Comparison of ENCODE assay signal across 8 cellular contexts in the genomic region with DNA sequence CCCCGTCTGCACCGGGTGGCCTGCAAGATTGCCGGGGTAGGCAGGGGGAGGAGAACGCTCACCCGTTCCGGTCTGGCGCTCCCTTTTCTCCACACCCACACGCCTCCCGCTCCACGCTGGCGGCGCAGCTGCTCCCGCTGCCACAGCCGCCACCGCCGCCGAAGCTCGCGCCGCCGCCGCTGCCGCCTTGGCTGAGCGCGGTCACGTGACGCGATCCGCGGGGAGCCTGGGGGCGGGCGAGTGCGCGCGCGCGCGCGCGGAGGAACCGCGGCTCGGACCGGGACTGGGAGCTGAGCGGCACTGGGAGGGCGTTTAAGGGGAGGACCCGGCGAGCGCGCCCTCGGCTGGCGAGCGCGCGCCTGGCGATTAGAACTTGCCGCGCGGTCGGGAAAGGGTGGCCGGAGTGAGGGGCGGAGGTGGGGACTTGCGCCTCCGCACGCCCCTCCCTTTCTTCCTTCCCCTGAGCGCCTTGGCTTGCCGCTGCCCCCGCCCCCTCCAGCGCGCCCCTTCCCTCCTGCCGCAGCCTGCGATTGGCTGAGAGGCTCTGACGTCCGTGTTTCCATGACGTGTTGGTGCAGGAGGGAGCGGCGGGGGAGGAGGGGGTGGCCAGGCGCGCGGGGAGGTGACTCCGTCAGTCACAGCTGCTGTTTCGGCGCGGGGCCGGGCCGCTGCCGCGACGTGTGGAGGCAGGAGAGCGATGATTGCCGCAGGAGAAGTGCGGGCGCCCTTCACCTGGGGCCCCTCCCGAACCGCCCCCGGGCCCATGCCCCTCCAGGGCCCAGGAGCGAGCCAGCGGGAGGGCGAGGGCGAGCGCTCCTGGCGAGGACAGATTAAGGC. TPM values are rescaled to one million over a fixed set of nuclear protein-coding genes. Genes with fewer than 3 reads are reported as not detected.
A peak's percentile ranks its signal among the peaks of the same experiment; 100 is the strongest.
DNase-seq lines count a peak whose midpoint lies in the region; ATAC-seq and TF ChIP-seq lines count a peak whose summit lies in the region.

No MANE protein-coding gene starts in this region.

- ATAC-seq in HG02610 (IDR thresholded peaks at IDR 0.05; ENCODE audit: unreplicated experiment), result peak; percentile 74
- ATAC-seq in activated naive CD4-positive, alpha-beta T cell treated with anti-CD3 and anti-CD28 coated beads, Interleukin-2, amount 50 U/mL, for 72 hours, result peak; percentile 79 to 82

- peaks cover 3 to 8% of the 10 kb centered on the region in 2 donors for H3K9me3 Mint-ChIP-seq in activated naive CD4-positive, alpha-beta T cell treated with anti-CD3 and anti-CD28 coated beads, Interleukin-2, amount 50 U/mL, for 72 hours

- no peaks in the 10 kb centered on the region for H3K36me3 ChIP-seq in SK-N-SH (replicated peaks in 1 of 2; ENCODE audit: control insufficient read depth in 1 of 2, insufficient read depth in 2 of 2, low read length in 1 of 2)

- CTCF ChIA-PET in GM10248 (lab: Yijun Ruan, JAX) (interaction anchor here (0.8 to 1.6 kb wide), 11 partner anchors 9 to 185 kb away, joined by 3 to 7 read pairs (median 3); a partner anchor contains a TSS), SK-N-SH (lab: Yijun Ruan, JAX) (interaction anchor here (1.2 to 1.6 kb wide), 4 partner anchors 12 to 91 kb away, joined by 3 to 5 read pairs (median 4); no protein-coding TSS in a partner anchor)

- H3K9me2 ChIP-seq in SK-N-SH, result no peaks in the 10 kb centered on the region

- no peaks in the 10 kb centered on the region for H3K9me3 ChIP-seq in SK-N-SH

- H3K9ac ChIP-seq in SK-N-SH, result peak overlapping the region; percentile 74

- peaks cover 12% of the 10 kb centered on the region; the same call in 1 of the 2 replicates for H4K20me1 ChIP-seq in SK-N-SH (ENCODE audit: insufficient read depth)

- WGBS in SK-N-SH (ENCODE audit: low lambda C conversion rate), result 1% methylated on average over 14 of the region's 102 CpGs

- peaks cover 6 to 7% of the 10 kb centered on the region in 2 donors for H3K36me3 Mint-ChIP-seq in activated naive CD4-positive, alpha-beta T cell treated with anti-CD3 and anti-CD28 coated beads, Interleukin-2, amount 50 U/mL, for 72 hours

- H3K4me1 ChIP-seq in SK-N-SH (ENCODE audit: control insufficient read depth in 1 of 2, insufficient read depth in 2 of 2, low read depth in 1 of 2, low read length in 1 of 2), result peaks cover 0 to 2% of the 10 kb centered on the region in 2 experiments; a peak in 3 of 4 replicates

- H3F3A ChIP-seq in SK-N-SH (replicated peaks; ENCODE audit: insufficient read depth), result peaks cover 16% of the 10 kb centered on the region

- H3K79me2 ChIP-seq in SK-N-SH (ENCODE audit: insufficient read depth), result peaks cover 38% of the 10 kb centered on the region

- peak overlapping the region; percentile 87 to 96 for H3K27ac Mint-ChIP-seq in activated naive CD4-positive, alpha-beta T cell treated with anti-CD3 and anti-CD28 coated beads, Interleukin-2, amount 50 U/mL, for 72 hours

- H3K27ac ChIP-seq in SK-N-SH (ENCODE audit: low read depth in 2 of 2, low read length in 1 of 2) (peak overlapping the region; percentile 85 to 96), temporal lobe (ENCODE audit: low read depth, low read length) (peak overlapping the region; percentile 95)

- H3K4me2 ChIP-seq in SK-N-SH, result peak overlapping the region; percentile 82

- POLR2A ChIA-PET in GM10248 (lab: Yijun Ruan, JAX) (interaction anchor here (0.6 to 2.3 kb wide), 7 partner anchors 10 to 240 kb away, joined by 3 to 8 read pairs (median 3); no protein-coding TSS in a partner anchor), SK-N-SH (lab: Yijun Ruan, JAX) (interaction anchor here (0.7 to 1.5 kb wide), 5 partner anchors 12 to 1870 kb away, joined by 3 to 6 read pairs (median 3); no protein-coding TSS in a partner anchor)

- DNase-seq in GM10248 (ENCODE audit: extremely low spot score), result peak; percentile 96
- peak; percentile 93 for DNase-seq in NCI-H1092 (lab: John Stamatoyannopoulos, UW)
- peak; percentile 97 for DNase-seq in SK-N-SH
- peak; percentile 90 to 97 for DNase-seq in activated naive CD4-positive, alpha-beta T cell treated with anti-CD3 and anti-CD28 coated beads, Interleukin-2, amount 50 U/mL, for 72 hours (ENCODE audit: low spot score in 2 of 2)
- peak; percentile 73 for DNase-seq in glomerular endothelial cell (ENCODE audit: extremely low read depth, low read depth, low spot score)
- peak; percentile 95 for DNase-seq in occipital lobe (lab: John Stamatoyannopoulos, UW)

- TF ChIP-seq RAD21 in SK-N-SH (IDR thresholded peaks at IDR 0.05; ENCODE audit: low read length), result no peak

- peak overlapping the region; percentile 95 for H2AFZ ChIP-seq in SK-N-SH (ENCODE audit: low read depth)

- H3K4me3 ChIP-seq in SK-N-SH (ENCODE audit: low read depth in 2 of 2, low read length in 1 of 2), result peak overlapping the region; percentile 91 to 94

- peak; percentile 4 for TF ChIP-seq CTCF in GM10248 (IDR thresholded peaks at IDR 0.05; ENCODE audit: control extremely low read depth, extremely low read depth, low read depth, missing control alignments)
- no peak for TF ChIP-seq CTCF in SK-N-SH (IDR thresholded peaks at IDR 0.05)

- TF ChIP-seq EP300 in SK-N-SH (IDR thresholded peaks at IDR 0.05; ENCODE audit: borderline replicate concordance in 1 of 2, low read depth in 1 of 2, low read length in 1 of 2), result peak in 1 of 2 experiments; percentile 26; a peak in 2 of 4 replicates

- H3K27me3 ChIP-seq in SK-N-SH (ENCODE audit: insufficient read depth), result no peaks in the 10 kb centered on the region

TF ChIP-seq in SK-N-SH, 30 proteins besides CTCF, POLR2A, EP300 and RAD21 (continues in another document):
- TF ChIP-seq MXI1 (IDR thresholded peaks at IDR 0.05; ENCODE audit: low read depth, low read length) (0 out of 2 replicates have a peak, but pooled peaks have one; percentile 57), RFX5 (IDR thresholded peaks at IDR 0.05; ENCODE audit: low read length) (peak; percentile 94), RXRA (IDR thresholded peaks at IDR 0.05; ENCODE audit: borderline replicate concordance, low read depth) (no peak; the same call in 1 of the 2 replicates), SIN3A (IDR thresholded peaks at IDR 0.05; ENCODE audit: borderline replicate concordance, low read depth, low read length) (peak; percentile 7; the same call in 1 of the 2 replicates), FOSL2 (IDR thresholded peaks at IDR 0.05; ENCODE audit: borderline replicate concordance, low read depth) (no peak), TAF1 (IDR thresholded peaks at IDR 0.05; ENCODE audit: borderline replicate concordance, low read depth, low read length) (peak; percentile 5; the same call in 1 of the 2 replicates), POLR2AphosphoS5 (IDR thresholded peaks at IDR 0.05; ENCODE audit: low read depth, low read length) (no peak), ELF1 (IDR thresholded peaks at IDR 0.05) (0 out of 2 replicates have a peak, but pooled peaks have one; percentile 20), NRF1 (IDR thresholded peaks at IDR 0.05; ENCODE audit: low read depth, low read length) (peak; percentile 66)
- TF ChIP-seq, protein P1, sequence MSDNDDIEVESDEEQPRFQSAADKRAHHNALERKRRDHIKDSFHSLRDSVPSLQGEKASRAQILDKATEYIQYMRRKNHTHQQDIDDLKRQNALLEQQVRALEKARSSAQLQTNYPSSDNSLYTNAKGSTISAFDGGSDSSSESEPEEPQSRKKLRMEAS (IDR thresholded peaks at IDR 0.05; ENCODE audit: low read depth), result peak; percentile 81
- TF ChIP-seq, protein P2, sequence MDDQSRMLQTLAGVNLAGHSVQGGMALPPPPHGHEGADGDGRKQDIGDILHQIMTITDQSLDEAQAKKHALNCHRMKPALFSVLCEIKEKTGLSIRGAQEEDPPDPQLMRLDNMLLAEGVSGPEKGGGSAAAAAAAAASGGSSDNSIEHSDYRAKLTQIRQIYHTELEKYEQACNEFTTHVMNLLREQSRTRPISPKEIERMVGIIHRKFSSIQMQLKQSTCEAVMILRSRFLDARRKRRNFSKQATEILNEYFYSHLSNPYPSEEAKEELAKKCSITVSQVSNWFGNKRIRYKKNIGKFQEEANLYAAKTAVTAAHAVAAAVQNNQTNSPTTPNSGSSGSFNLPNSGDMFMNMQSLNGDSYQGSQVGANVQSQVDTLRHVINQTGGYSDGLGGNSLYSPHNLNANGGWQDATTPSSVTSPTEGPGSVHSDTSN (IDR thresholded peaks at IDR 0.05), result peak; percentile 60
- TF ChIP-seq, protein P3, sequence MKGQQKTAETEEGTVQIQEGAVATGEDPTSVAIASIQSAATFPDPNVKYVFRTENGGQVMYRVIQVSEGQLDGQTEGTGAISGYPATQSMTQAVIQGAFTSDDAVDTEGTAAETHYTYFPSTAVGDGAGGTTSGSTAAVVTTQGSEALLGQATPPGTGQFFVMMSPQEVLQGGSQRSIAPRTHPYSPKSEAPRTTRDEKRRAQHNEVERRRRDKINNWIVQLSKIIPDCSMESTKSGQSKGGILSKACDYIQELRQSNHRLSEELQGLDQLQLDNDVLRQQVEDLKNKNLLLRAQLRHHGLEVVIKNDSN (IDR thresholded peaks at IDR 0.05; ENCODE audit: borderline replicate concordance, low read depth), result peak; percentile 91
- TF ChIP-seq, protein P4, sequence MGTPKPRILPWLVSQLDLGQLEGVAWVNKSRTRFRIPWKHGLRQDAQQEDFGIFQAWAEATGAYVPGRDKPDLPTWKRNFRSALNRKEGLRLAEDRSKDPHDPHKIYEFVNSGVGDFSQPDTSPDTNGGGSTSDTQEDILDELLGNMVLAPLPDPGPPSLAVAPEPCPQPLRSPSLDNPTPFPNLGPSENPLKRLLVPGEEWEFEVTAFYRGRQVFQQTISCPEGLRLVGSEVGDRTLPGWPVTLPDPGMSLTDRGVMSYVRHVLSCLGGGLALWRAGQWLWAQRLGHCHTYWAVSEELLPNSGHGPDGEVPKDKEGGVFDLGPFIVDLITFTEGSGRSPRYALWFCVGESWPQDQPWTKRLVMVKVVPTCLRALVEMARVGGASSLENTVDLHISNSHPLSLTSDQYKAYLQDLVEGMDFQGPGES (IDR thresholded peaks at IDR 0.05; ENCODE audit: low read depth, low read length), result 0 out of 2 replicates have a peak, but pooled peaks have one; percentile 24
- TF ChIP-seq, protein P5, sequence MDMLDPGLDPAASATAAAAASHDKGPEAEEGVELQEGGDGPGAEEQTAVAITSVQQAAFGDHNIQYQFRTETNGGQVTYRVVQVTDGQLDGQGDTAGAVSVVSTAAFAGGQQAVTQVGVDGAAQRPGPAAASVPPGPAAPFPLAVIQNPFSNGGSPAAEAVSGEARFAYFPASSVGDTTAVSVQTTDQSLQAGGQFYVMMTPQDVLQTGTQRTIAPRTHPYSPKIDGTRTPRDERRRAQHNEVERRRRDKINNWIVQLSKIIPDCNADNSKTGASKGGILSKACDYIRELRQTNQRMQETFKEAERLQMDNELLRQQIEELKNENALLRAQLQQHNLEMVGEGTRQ (IDR thresholded peaks at IDR 0.05; ENCODE audit: borderline replicate concordance, low read depth, low read length), result peak; percentile 69

RNA-seq across cellular contexts. Expression of a gene that starts 0.7 kb away (rescaled TPM):
- polyA plus RNA-seq in SK-N-SH (2012; rRNA removed), result 2.9 and 4.3 TPM in 2 replicates
- polyA plus RNA-seq in SK-N-SH (2012; cell fraction: cytosol; rRNA removed), result 4.8 and 6.1 TPM in 2 replicates
- 10.1 and 10.3 TPM in 2 replicates for polyA plus RNA-seq in SK-N-SH (2012; cell fraction: nucleus; rRNA removed)
- 10 to 100 TPM; 14.5 to 18.2 TPM for total RNA-seq in activated naive CD4-positive, alpha-beta T cell treated with anti-CD3 and anti-CD28 coated beads, Interleukin-2, amount 50 U/mL, for 72 hours
- total RNA-seq in glomerular endothelial cell (24.1 and 37.0 TPM in 2 replicates), occipital lobe (272 TPM), temporal lobe (171 TPM)

Comparison
In these comparisons a context has a peak if more than half of its experiments do, and no peak if none do; other contexts are left out.
1. Peak in every context shown above with its lines: DNase-seq, ATAC-seq, H3K4me3 ChIP-seq and H3K27ac ChIP-seq.